ENCODE assay signal across 2 cellular contexts in genomic region chr7:75909521-75910132, GRCh38.
TF ChIP-seq lines count a peak whose summit lies in the region.

No MANE protein-coding gene starts in this region.

TF ChIP-seq in HepG2, 621 proteins besides CTCF, POLR2A, EP300 and RAD21:
- TF ChIP-seq, protein P1, sequence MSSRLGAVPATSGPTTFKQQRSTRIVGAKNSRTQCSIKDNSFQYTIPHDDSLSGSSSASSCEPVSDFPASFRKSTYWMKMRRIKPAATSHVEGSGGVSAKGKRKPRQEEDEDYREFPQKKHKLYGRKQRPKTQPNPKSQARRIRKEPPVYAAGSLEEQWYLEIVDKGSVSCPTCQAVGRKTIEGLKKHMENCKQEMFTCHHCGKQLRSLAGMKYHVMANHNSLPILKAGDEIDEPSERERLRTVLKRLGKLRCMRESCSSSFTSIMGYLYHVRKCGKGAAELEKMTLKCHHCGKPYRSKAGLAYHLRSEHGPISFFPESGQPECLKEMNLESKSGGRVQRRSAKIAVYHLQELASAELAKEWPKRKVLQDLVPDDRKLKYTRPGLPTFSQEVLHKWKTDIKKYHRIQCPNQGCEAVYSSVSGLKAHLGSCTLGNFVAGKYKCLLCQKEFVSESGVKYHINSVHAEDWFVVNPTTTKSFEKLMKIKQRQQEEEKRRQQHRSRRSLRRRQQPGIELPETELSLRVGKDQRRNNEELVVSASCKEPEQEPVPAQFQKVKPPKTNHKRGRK (CRISPR knock-in tag; IDR thresholded peaks at IDR 0.05), result peak; percentile 89; the same call in 1 of the 2 replicates
- no peak for TF ChIP-seq CSRNP2 (CRISPR knock-in tag; conservative IDR thresholded peaks at IDR 0.05; ENCODE audit: low read depth)
- no peak for TF ChIP-seq MBD4 (IDR thresholded peaks at IDR 0.05; ENCODE audit: borderline replicate concordance, low read length)

TF ChIP-seq in K562, 482 proteins besides CTCF, POLR2A, EP300 and RAD21 (continues in another document):
- TF ChIP-seq ESRRB (CRISPR knock-in tag; IDR thresholded peaks at IDR 0.05; ENCODE audit: borderline replicate concordance) (no peak), POLR3G (IDR thresholded peaks at IDR 0.05; ENCODE audit: extremely low read depth, insufficient read length, insufficient replicate concordance) (no peak), ZNF696 (CRISPR knock-in tag; conservative IDR thresholded peaks at IDR 0.05) (no peak), ZBTB11 (CRISPR knock-in tag; IDR thresholded peaks at IDR 0.05) (no peak), CHAMP1 (IDR thresholded peaks at IDR 0.05) (no peak), GTF2B (IDR thresholded peaks at IDR 0.05; ENCODE audit: extremely low read depth, insufficient read length) (no peak), COPS2 (conservative IDR thresholded peaks at IDR 0.05) (no peak), EHMT2 (IDR thresholded peaks at IDR 0.05) (0 out of 2 replicates have a peak, but pooled peaks have one; percentile 59), ETV6 (IDR thresholded peaks at IDR 0.05; ENCODE audit: borderline replicate concordance in 1 of 2, low read depth in 2 of 2, low read length in 1 of 2) (0 out of 4 replicates have a peak, but pooled peaks of 1 of the 2 experiments have one; percentile 21), ETV6 (CRISPR knock-in tag; IDR thresholded peaks at IDR 0.05; ENCODE audit: borderline replicate concordance) (no peak), NCOA4 (IDR thresholded peaks at IDR 0.05; ENCODE audit: partially characterized antibody) (no peak), MIER1 (IDR thresholded peaks at IDR 0.05; ENCODE audit: low read depth) (no peak), MBD2 (IDR thresholded peaks at IDR 0.05; ENCODE audit: borderline replicate concordance, low read depth) (no peak), ZNF347 (CRISPR knock-in tag; IDR thresholded peaks at IDR 0.05; ENCODE audit: low read depth) (no peak), GTF2F1 (IDR thresholded peaks at IDR 0.05; ENCODE audit: low read depth, low read length) (no peak), NRF1 (conservative IDR thresholded peaks at IDR 0.05 in 1 of 2, IDR thresholded peaks at IDR 0.05 in 1 of 2) (no peak), ZBTB49 (CRISPR knock-in tag; IDR thresholded peaks at IDR 0.05; ENCODE audit: borderline replicate concordance) (no peak), NFRKB (IDR thresholded peaks at IDR 0.05; ENCODE audit: low read depth) (no peak), PHF20 (IDR thresholded peaks at IDR 0.05; ENCODE audit: partially characterized antibody) (no peak), IRF9 (tag; IDR thresholded peaks at IDR 0.05) (no peak), NFE2L1 (tag; IDR thresholded peaks at IDR 0.05; ENCODE audit: borderline replicate concordance, low read depth) (no peak), NKRF (IDR thresholded peaks at IDR 0.05; ENCODE audit: borderline replicate concordance) (peak; percentile 54; the same call in 1 of the 2 replicates), MAX (CRISPR knock-in tag; IDR thresholded peaks at IDR 0.05) (no peak), TCF3 (CRISPR knock-in tag; IDR thresholded peaks at IDR 0.05) (no peak), MXI1 (IDR thresholded peaks at IDR 0.05; ENCODE audit: low read depth, low read length) (no peak), SMARCE1 (IDR thresholded peaks at IDR 0.05) (no peak), TRIM24 (IDR thresholded peaks at IDR 0.05) (peak in 1 of 2 experiments; percentile 46; a peak in 1 of 4 replicates), RBM14 (IDR thresholded peaks at IDR 0.05; ENCODE audit: borderline replicate concordance, insufficient read depth, low read depth, low read length) (no peak), HOXB6 (CRISPR knock-in tag; IDR thresholded peaks at IDR 0.05; ENCODE audit: borderline replicate concordance) (no peak), NCOR1 (IDR thresholded peaks at IDR 0.05) (no peak), TEAD2 (tag; IDR thresholded peaks at IDR 0.05) (no peak), NFXL1 (CRISPR knock-in tag; IDR thresholded peaks at IDR 0.05) (no peak), ZC3H4 (CRISPR knock-in tag; IDR thresholded peaks at IDR 0.05; ENCODE audit: borderline replicate concordance) (no peak), FOXP1 (CRISPR knock-in tag; IDR thresholded peaks at IDR 0.05) (no peak)
- TF ChIP-seq, protein P2, sequence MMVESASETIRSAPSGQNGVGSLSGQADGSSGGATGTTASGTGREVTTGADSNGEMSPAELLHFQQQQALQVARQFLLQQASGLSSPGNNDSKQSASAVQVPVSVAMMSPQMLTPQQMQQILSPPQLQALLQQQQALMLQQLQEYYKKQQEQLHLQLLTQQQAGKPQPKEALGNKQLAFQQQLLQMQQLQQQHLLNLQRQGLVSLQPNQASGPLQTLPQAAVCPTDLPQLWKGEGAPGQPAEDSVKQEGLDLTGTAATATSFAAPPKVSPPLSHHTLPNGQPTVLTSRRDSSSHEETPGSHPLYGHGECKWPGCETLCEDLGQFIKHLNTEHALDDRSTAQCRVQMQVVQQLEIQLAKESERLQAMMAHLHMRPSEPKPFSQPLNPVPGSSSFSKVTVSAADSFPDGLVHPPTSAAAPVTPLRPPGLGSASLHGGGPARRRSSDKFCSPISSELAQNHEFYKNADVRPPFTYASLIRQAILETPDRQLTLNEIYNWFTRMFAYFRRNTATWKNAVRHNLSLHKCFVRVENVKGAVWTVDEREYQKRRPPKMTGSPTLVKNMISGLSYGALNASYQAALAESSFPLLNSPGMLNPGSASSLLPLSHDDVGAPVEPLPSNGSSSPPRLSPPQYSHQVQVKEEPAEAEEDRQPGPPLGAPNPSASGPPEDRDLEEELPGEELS (CRISPR knock-in tag; IDR thresholded peaks at IDR 0.05; ENCODE audit: borderline replicate concordance), result no peak
- TF ChIP-seq, protein P3, sequence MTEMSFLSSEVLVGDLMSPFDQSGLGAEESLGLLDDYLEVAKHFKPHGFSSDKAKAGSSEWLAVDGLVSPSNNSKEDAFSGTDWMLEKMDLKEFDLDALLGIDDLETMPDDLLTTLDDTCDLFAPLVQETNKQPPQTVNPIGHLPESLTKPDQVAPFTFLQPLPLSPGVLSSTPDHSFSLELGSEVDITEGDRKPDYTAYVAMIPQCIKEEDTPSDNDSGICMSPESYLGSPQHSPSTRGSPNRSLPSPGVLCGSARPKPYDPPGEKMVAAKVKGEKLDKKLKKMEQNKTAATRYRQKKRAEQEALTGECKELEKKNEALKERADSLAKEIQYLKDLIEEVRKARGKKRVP (CRISPR knock-in tag; IDR thresholded peaks at IDR 0.05), result no peak
- TF ChIP-seq, protein P4, sequence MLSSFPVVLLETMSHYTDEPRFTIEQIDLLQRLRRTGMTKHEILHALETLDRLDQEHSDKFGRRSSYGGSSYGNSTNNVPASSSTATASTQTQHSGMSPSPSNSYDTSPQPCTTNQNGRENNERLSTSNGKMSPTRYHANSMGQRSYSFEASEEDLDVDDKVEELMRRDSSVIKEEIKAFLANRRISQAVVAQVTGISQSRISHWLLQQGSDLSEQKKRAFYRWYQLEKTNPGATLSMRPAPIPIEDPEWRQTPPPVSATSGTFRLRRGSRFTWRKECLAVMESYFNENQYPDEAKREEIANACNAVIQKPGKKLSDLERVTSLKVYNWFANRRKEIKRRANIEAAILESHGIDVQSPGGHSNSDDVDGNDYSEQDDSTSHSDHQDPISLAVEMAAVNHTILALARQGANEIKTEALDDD (IDR thresholded peaks at IDR 0.05), result no peak
- TF ChIP-seq, protein P5, sequence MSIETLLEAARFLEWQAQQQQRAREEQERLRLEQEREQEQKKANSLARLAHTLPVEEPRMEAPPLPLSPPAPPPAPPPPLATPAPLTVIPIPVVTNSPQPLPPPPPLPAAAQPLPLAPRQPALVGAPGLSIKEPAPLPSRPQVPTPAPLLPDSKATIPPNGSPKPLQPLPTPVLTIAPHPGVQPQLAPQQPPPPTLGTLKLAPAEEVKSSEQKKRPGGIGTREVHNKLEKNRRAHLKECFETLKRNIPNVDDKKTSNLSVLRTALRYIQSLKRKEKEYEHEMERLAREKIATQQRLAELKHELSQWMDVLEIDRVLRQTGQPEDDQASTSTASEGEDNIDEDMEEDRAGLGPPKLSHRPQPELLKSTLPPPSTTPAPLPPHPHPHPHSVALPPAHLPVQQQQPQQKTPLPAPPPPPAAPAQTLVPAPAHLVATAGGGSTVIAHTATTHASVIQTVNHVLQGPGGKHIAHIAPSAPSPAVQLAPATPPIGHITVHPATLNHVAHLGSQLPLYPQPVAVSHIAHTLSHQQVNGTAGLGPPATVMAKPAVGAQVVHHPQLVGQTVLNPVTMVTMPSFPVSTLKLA (conservative IDR thresholded peaks at IDR 0.05), result no peak
